27 cellular contexts compared by ENCODE assay signal in genomic region chr7:27209933-27210440, GRCh38. TPM values are rescaled to one million over a fixed set of nuclear protein-coding genes. Genes with fewer than 3 reads are reported as not detected.
DNase-seq lines count a peak whose midpoint lies in the region; ATAC-seq, FAIRE-seq and TF ChIP-seq lines count a peak whose summit lies in the region.
"Had no signal": no experiment of that assay in that cellular context is flagged by ENCODE, and none has a peak within 500 bp of the region (broad histone marks: within the 10 kb centered on the region; RNA-seq: fewer than 3 reads in every experiment).

No MANE protein-coding gene starts in this region.

- TF ChIP-seq POLR2A in vagina (IDR thresholded peaks at IDR 0.05), result no peak

- H2AFZ ChIP-seq in astrocyte (ENCODE audit: low read depth, low read length), result no peak overlapping the region

- ATAC-seq in natural killer cell treated with Interleukin-12 subunit alpha and Interleukin-12 subunit beta and Interleukin-15 and Interleukin-18, amount 100 ng/mL, for 72 hours, result no peak
- no peak for ATAC-seq in natural killer cell
- no peak for ATAC-seq in naive thymus-derived CD4-positive, alpha-beta T cell
- no peak for ATAC-seq in GM18502 (IDR thresholded peaks at IDR 0.05; ENCODE audit: poor library complexity, unreplicated experiment)
- ATAC-seq in GM21825 (IDR thresholded peaks at IDR 0.05; ENCODE audit: unreplicated experiment), result no peak

- no peaks in the 10 kb centered on the region for H3K36me3 Mint-ChIP-seq in natural killer cell treated with Interleukin-12 subunit alpha and Interleukin-12 subunit beta and Interleukin-15 and Interleukin-18, amount 100 ng/mL, for 72 hours
- no peaks in the 10 kb centered on the region for H3K36me3 Mint-ChIP-seq in natural killer cell
- H3K36me3 Mint-ChIP-seq in astrocyte (ENCODE audit: low read depth, unreplicated experiment), result peaks cover 3% of the 10 kb centered on the region
- no peaks in the 10 kb centered on the region for H3K36me3 Mint-ChIP-seq in naive thymus-derived CD4-positive, alpha-beta T cell

- no peak for DNase-seq in natural killer cell treated with Interleukin-12 subunit alpha and Interleukin-12 subunit beta and Interleukin-15 and Interleukin-18, amount 100 ng/mL, for 72 hours (ENCODE audit: low spot score)
- no peak for DNase-seq in natural killer cell
- no peak for DNase-seq in astrocyte (ENCODE audit: low read depth)
- DNase-seq in naive thymus-derived CD4-positive, alpha-beta T cell, result no peak
- DNase-seq in vagina (ENCODE audit: extremely low spot score in 2 of 2), result peak; percentile 82 to 87
- no peak for DNase-seq in HEK293T (ENCODE audit: extremely low spot score)
- DNase-seq: activated naive CD8-positive, alpha-beta T cell treated with anti-CD3 and anti-CD28 coated beads for 36 hours; GOT3; NCI-H1048; NCI-H2029; NK-92 treated with Interleukin-12 subunit alpha and Interleukin-12 subunit beta, amount 100 ng/mL, for 24 hours; occipital lobe; T-helper 9 cell had no signal

- H3K27me3 ChIP-seq in astrocyte (ENCODE audit: insufficient read depth, low read length) (peaks cover 100% of the 10 kb centered on the region), vagina (no peaks in the 10 kb centered on the region)
- H3K27me3 ChIP-seq in naive thymus-derived CD4-positive, alpha-beta T cell (ENCODE audit: control insufficient read depth in 2 of 2, insufficient read depth in 2 of 2, low read length in 2 of 2), result peaks cover 24 to 70% of the 10 kb centered on the region in 2 donors

- no peak overlapping the region for H3K27ac Mint-ChIP-seq in natural killer cell treated with Interleukin-12 subunit alpha and Interleukin-12 subunit beta and Interleukin-15 and Interleukin-18, amount 100 ng/mL, for 72 hours
- H3K27ac Mint-ChIP-seq in natural killer cell (no peak overlapping the region), astrocyte (ENCODE audit: unreplicated experiment) (no peak overlapping the region)
- H3K27ac Mint-ChIP-seq in naive thymus-derived CD4-positive, alpha-beta T cell, result no peak overlapping the region
- H3K27ac Mint-ChIP-seq: activated CD8-positive, alpha-beta T cell treated with anti-CD3 and anti-CD28 coated beads for 36 hours; activated naive CD8-positive, alpha-beta T cell treated with anti-CD3 and anti-CD28 coated beads for 36 hours; activated T-cell treated with anti-CD3 and anti-CD28 coated beads, Interleukin-2, amount 50 U/mL, for 24 hours had no signal

- H3K4me2 ChIP-seq in astrocyte (ENCODE audit: low read length), result peak overlapping the region; percentile 82

- no peak overlapping the region for H3K9ac ChIP-seq in astrocyte (ENCODE audit: low read length)

- H3K4me1 ChIP-seq in astrocyte (ENCODE audit: insufficient read depth, low read length), result peaks cover 11% of the 10 kb centered on the region
- H3K4me1 ChIP-seq in naive thymus-derived CD4-positive, alpha-beta T cell (ENCODE audit: control insufficient read depth in 2 of 2, insufficient read depth in 2 of 2, low read length in 2 of 2), result peaks cover 4 to 7% of the 10 kb centered on the region in 2 donors
- peaks cover 61% of the 10 kb centered on the region for H3K4me1 ChIP-seq in vagina

- H3K36me3 ChIP-seq in astrocyte (ENCODE audit: insufficient read depth, low read length) (no peaks in the 10 kb centered on the region), vagina (no peaks in the 10 kb centered on the region)
- no peaks in the 10 kb centered on the region for H3K36me3 ChIP-seq in naive thymus-derived CD4-positive, alpha-beta T cell (ENCODE audit: control insufficient read depth in 2 of 3, insufficient read depth in 3 of 3, low read length in 3 of 3)
- H3K36me3 ChIP-seq: sigmoid colon had no signal

- H3K9me3 ChIP-seq in astrocyte (ENCODE audit: insufficient read depth, low read depth, low read length) (no peaks in the 10 kb centered on the region), vagina (no peaks in the 10 kb centered on the region)
- H3K9me3 ChIP-seq in naive thymus-derived CD4-positive, alpha-beta T cell (ENCODE audit: control insufficient read depth in 2 of 3, low read length in 3 of 3), result no peaks in the 10 kb centered on the region
- H3K9me3 ChIP-seq: body of pancreas, sigmoid colon, testis had no signal

- no peak for FAIRE-seq in astrocyte (lab: Jason Lieb, UNC)
- FAIRE-seq: endometrium, GM12878, RCC 7860 had no signal

- CTCF ChIA-PET in naive thymus-derived CD4-positive, alpha-beta T cell (lab: Charles Lee), result interaction anchor here (1.0 to 2.4 kb wide), 2 partner anchors 14 to 553 kb away, joined by 5 to 9 read pairs; no protein-coding TSS in a partner anchor
- CTCF ChIA-PET in HEK293T (lab: Yijun Ruan, JAX), result interaction anchor here (0.6 to 1.6 kb wide), 10 partner anchors 8 to 1065 kb away, joined by 3 to 6 read pairs (median 4); partner anchors contain the start of gene HOXA13

- H3K4me3 Mint-ChIP-seq in natural killer cell treated with Interleukin-12 subunit alpha and Interleukin-12 subunit beta and Interleukin-15 and Interleukin-18, amount 100 ng/mL, for 72 hours, result peak overlapping the region; percentile 27
- H3K4me3 Mint-ChIP-seq in natural killer cell (no peak overlapping the region), astrocyte (ENCODE audit: unreplicated experiment) (no peak overlapping the region)
- peak overlapping the region in 6 of 10 donors; percentile 62 to 72 (median 67) for H3K4me3 Mint-ChIP-seq in naive thymus-derived CD4-positive, alpha-beta T cell

- H3K9me3 Mint-ChIP-seq in natural killer cell treated with Interleukin-12 subunit alpha and Interleukin-12 subunit beta and Interleukin-15 and Interleukin-18, amount 100 ng/mL, for 72 hours, result no peaks in the 10 kb centered on the region
- H3K9me3 Mint-ChIP-seq in natural killer cell (no peaks in the 10 kb centered on the region), astrocyte (ENCODE audit: unreplicated experiment) (peaks cover 4% of the 10 kb centered on the region)
- peaks cover 0 to 5% (median 0%) of the 10 kb centered on the region in 11 donors for H3K9me3 Mint-ChIP-seq in naive thymus-derived CD4-positive, alpha-beta T cell
- H3K9me3 Mint-ChIP-seq: activated CD8-positive, alpha-beta T cell treated with anti-CD3 and anti-CD28 coated beads for 36 hours; activated naive CD8-positive, alpha-beta T cell treated with anti-CD3 and anti-CD28 coated beads for 36 hours; activated T-cell treated with anti-CD3 and anti-CD28 coated beads, Interleukin-2, amount 50 U/mL, for 24 hours had no signal

- H3K27ac ChIP-seq in astrocyte (ENCODE audit: low read depth, low read length) (no peak overlapping the region), vagina (peak overlapping the region; percentile 93)
- H3K27ac ChIP-seq in naive thymus-derived CD4-positive, alpha-beta T cell (ENCODE audit: low read depth, low read length), result no peak overlapping the region
- H3K27ac ChIP-seq: body of pancreas, SK-N-MC, testis had no signal

- H3K4me1 Mint-ChIP-seq in natural killer cell treated with Interleukin-12 subunit alpha and Interleukin-12 subunit beta and Interleukin-15 and Interleukin-18, amount 100 ng/mL, for 72 hours (ENCODE audit: low read depth in 2 of 2), result peaks cover 5 to 15% of the 10 kb centered on the region in 2 donors
- H3K4me1 Mint-ChIP-seq in natural killer cell, result peaks cover 16 to 19% of the 10 kb centered on the region in 2 donors
- no peaks in the 10 kb centered on the region for H3K4me1 Mint-ChIP-seq in astrocyte (ENCODE audit: low read depth, unreplicated experiment)
- peaks cover 0 to 32% (median 24%) of the 10 kb centered on the region in 7 donors for H3K4me1 Mint-ChIP-seq in naive thymus-derived CD4-positive, alpha-beta T cell

- no peaks in the 10 kb centered on the region for H3K79me2 ChIP-seq in astrocyte (ENCODE audit: insufficient read depth, low read length)

- peaks cover 4% of the 10 kb centered on the region for H4K20me1 ChIP-seq in astrocyte (ENCODE audit: insufficient read depth, low read length)

- intact Hi-C loops in natural killer cell (cut with micrococcal nuclease) (no loop called here), vagina (cut with DNase I) (loop anchor here (10.0 kb wide), 1 partner anchor 715 kb away; no protein-coding TSS in a partner anchor)
- intact Hi-C loops in naive thymus-derived CD4-positive, alpha-beta T cell (cut with micrococcal nuclease), result loop anchor here (1.0 to 5.0 kb wide), 7 partner anchors 366 to 887 kb away; no protein-coding TSS in a partner anchor

- H3K4me3 ChIP-seq in astrocyte (ENCODE audit: insufficient read depth, low read depth, low read length) (no peak overlapping the region), vagina (peak overlapping the region in 1 of 2 donors; percentile 39)
- H3K4me3 ChIP-seq in naive thymus-derived CD4-positive, alpha-beta T cell (ENCODE audit: low read length), result no peak overlapping the region
- H3K4me3 ChIP-seq: body of pancreas, GM12878, SK-N-MC, testis had no signal

- TF ChIP-seq CTCF in natural killer cell (IDR thresholded peaks at IDR 0.05) (no peak), astrocyte (IDR thresholded peaks at IDR 0.05; ENCODE audit: insufficient read depth, low read depth, low read length) (no peak), vagina (IDR thresholded peaks at IDR 0.05) (no peak)

- H3K27me3 Mint-ChIP-seq in natural killer cell treated with Interleukin-12 subunit alpha and Interleukin-12 subunit beta and Interleukin-15 and Interleukin-18, amount 100 ng/mL, for 72 hours, result peaks cover 69 to 90% of the 10 kb centered on the region in 2 donors
- H3K27me3 Mint-ChIP-seq in natural killer cell (ENCODE audit: low read depth in 2 of 2) (peaks cover 77 to 96% of the 10 kb centered on the region in 2 donors), astrocyte (ENCODE audit: low read depth, unreplicated experiment) (peaks cover 92% of the 10 kb centered on the region)
- H3K27me3 Mint-ChIP-seq in naive thymus-derived CD4-positive, alpha-beta T cell, result peaks cover 84 to 95% (median 92%) of the 10 kb centered on the region in 5 donors

- POLR2A ChIA-PET in naive thymus-derived CD4-positive, alpha-beta T cell (lab: Charles Lee), result no interaction called here
- POLR2A ChIA-PET in HEK293T (lab: Yijun Ruan, JAX), result interaction anchor here (1.1 kb wide), 1 partner anchor 25 kb away, joined by 3 read pairs; the partner anchor contains the start of gene HOXA11

RNA-seq across cellular contexts. Expression of gene HOXA13, which starts 10.1 kb away (rescaled TPM):
- not detected for total RNA-seq in natural killer cell treated with Interleukin-12 subunit alpha and Interleukin-12 subunit beta and Interleukin-15 and Interleukin-18, amount 100 ng/mL, for 72 hours
- total RNA-seq in natural killer cell (not detected), astrocyte (not detected in 2 replicates), vagina (14.5 TPM)
- total RNA-seq in naive thymus-derived CD4-positive, alpha-beta T cell, result not detected
- not detected for polyA plus RNA-seq in naive thymus-derived CD4-positive, alpha-beta T cell
- total RNA-seq: activated CD8-positive, alpha-beta T cell treated with anti-CD3 and anti-CD28 coated beads for 36 hours; activated naive CD8-positive, alpha-beta T cell treated with anti-CD3 and anti-CD28 coated beads for 36 hours; body of pancreas; GM12878; occipital lobe; testis had no signal
- polyA plus RNA-seq: AG04450, GM12878 had no signal

RNA-seq across cellular contexts. Expression of gene HOXA11, which starts 25.0 kb away (rescaled TPM):
- total RNA-seq in natural killer cell treated with Interleukin-12 subunit alpha and Interleukin-12 subunit beta and Interleukin-15 and Interleukin-18, amount 100 ng/mL, for 72 hours, result under 1 TPM; 0.20 to 0.76 TPM
- total RNA-seq in natural killer cell (not detected), astrocyte (not detected in 2 replicates), vagina (9.8 TPM)
- not detected for total RNA-seq in naive thymus-derived CD4-positive, alpha-beta T cell
- not detected for polyA plus RNA-seq in naive thymus-derived CD4-positive, alpha-beta T cell
- total RNA-seq: body of pancreas, GM12878, mononuclear cell, occipital lobe had no signal
- polyA plus RNA-seq: GM12878 had no signal

RNA-seq across cellular contexts. Expression of gene EVX1, which starts 32.6 kb away (rescaled TPM):
- not detected for total RNA-seq in natural killer cell treated with Interleukin-12 subunit alpha and Interleukin-12 subunit beta and Interleukin-15 and Interleukin-18, amount 100 ng/mL, for 72 hours
- total RNA-seq in natural killer cell (not detected), astrocyte (not detected in 2 replicates), vagina (2.5 TPM)
- under 1 TPM in 1 of 5 experiments, not detected in 4; 0.11 TPM for total RNA-seq in naive thymus-derived CD4-positive, alpha-beta T cell
- not detected for polyA plus RNA-seq in naive thymus-derived CD4-positive, alpha-beta T cell
- total RNA-seq: activated CD8-positive, alpha-beta T cell treated with anti-CD3 and anti-CD28 coated beads for 36 hours; activated naive CD8-positive, alpha-beta T cell treated with anti-CD3 and anti-CD28 coated beads for 36 hours; body of pancreas; GM12878; HT-29; mononuclear cell; occipital lobe; sigmoid colon had no signal
- polyA plus RNA-seq: AG04450, GM12878 had no signal

RNA-seq across cellular contexts. Expression of gene HOXA10, which starts 35.9 kb away (rescaled TPM):
- total RNA-seq in natural killer cell treated with Interleukin-12 subunit alpha and Interleukin-12 subunit beta and Interleukin-15 and Interleukin-18, amount 100 ng/mL, for 72 hours, result 1 to 10 TPM in 1 of 2 donors, under 1 TPM in 1; 0.88 to 1.3 TPM
- total RNA-seq in natural killer cell (1 to 10 TPM in 2 of 3 donors, under 1 TPM in 1; 0.82 to 3.3 (median 2.2) TPM), astrocyte (not detected in 2 replicates), vagina (19.2 TPM)
- total RNA-seq in naive thymus-derived CD4-positive, alpha-beta T cell, result under 1 TPM in 1 of 5 experiments, not detected in 4; 0.66 TPM
- polyA plus RNA-seq in naive thymus-derived CD4-positive, alpha-beta T cell, result not detected
- total RNA-seq: activated CD8-positive, alpha-beta T cell treated with anti-CD3 and anti-CD28 coated beads for 36 hours; activated naive CD8-positive, alpha-beta T cell treated with anti-CD3 and anti-CD28 coated beads for 36 hours; GM12878; occipital lobe had no signal
- polyA plus RNA-seq: GM12878 had no signal

RNA-seq across cellular contexts. Expression of gene HOXA9, which starts 44.6 kb away (rescaled TPM):
- total RNA-seq in natural killer cell treated with Interleukin-12 subunit alpha and Interleukin-12 subunit beta and Interleukin-15 and Interleukin-18, amount 100 ng/mL, for 72 hours, result 1 to 10 TPM in 1 of 2 donors, not detected in 1; 2.4 TPM
- total RNA-seq in natural killer cell (1 to 10 TPM in 1 of 3 donors, under 1 TPM in 2; 0.39 to 4.6 (median 0.42) TPM), astrocyte (not detected in 2 replicates), vagina (13.0 TPM)
- 1 to 10 TPM in 1 of 5 experiments, under 1 TPM in 1, not detected in 3; 0.70 to 1.7 TPM for total RNA-seq in naive thymus-derived CD4-positive, alpha-beta T cell
- polyA plus RNA-seq in naive thymus-derived CD4-positive, alpha-beta T cell, result not detected
- total RNA-seq: activated CD8-positive, alpha-beta T cell treated with anti-CD3 and anti-CD28 coated beads for 36 hours; activated naive CD8-positive, alpha-beta T cell treated with anti-CD3 and anti-CD28 coated beads for 36 hours; body of pancreas; GM12878; occipital lobe had no signal
- polyA plus RNA-seq: GM12878 had no signal

Comparison
In these comparisons a context has a peak if more than half of its experiments do, and no peak if none do; other contexts are left out.
1. H3K4me3 Mint-ChIP-seq: peak in natural killer cell treated with Interleukin-12 subunit alpha and Interleukin-12 subunit beta and Interleukin-15 and Interleukin-18, amount 100 ng/mL, for 72 hours (single experiment) and naive thymus-derived CD4-positive, alpha-beta T cell (6 of 10); none in natural killer cell (single experiment) and astrocyte (single experiment).
2. DNase-seq: peak in vagina (2 of 2); none in natural killer cell treated with Interleukin-12 subunit alpha and Interleukin-12 subunit beta and Interleukin-15 and Interleukin-18, amount 100 ng/mL, for 72 hours (single experiment), natural killer cell (single experiment), astrocyte (single experiment), naive thymus-derived CD4-positive, alpha-beta T cell (0 of 9) and HEK293T (single experiment).
3. RNA of gene HOXA13, which starts 10.1 kb away (total RNA-seq): 14.5 TPM in vagina (single experiment); not detected in natural killer cell treated with Interleukin-12 subunit alpha and Interleukin-12 subunit beta and Interleukin-15 and Interleukin-18, amount 100 ng/mL, for 72 hours, not detected in natural killer cell, not detected in astrocyte and not detected in naive thymus-derived CD4-positive, alpha-beta T cell; every median in the first group is over 10 times any median in the second.